In genomic region chr3:187985636-187986035, GRCh38 we compare ENCODE assay signal across 2 cellular contexts.
TF ChIP-seq lines count a peak whose summit lies in the region.

No MANE protein-coding gene starts in this region.

TF ChIP-seq in SK-N-SH, 30 proteins besides CTCF, POLR2A, EP300 and RAD21 (continued from another document):
- no peak for TF ChIP-seq ZBTB33 (IDR thresholded peaks at IDR 0.05; ENCODE audit: borderline replicate concordance, low read depth)
- TF ChIP-seq RCOR1 (IDR thresholded peaks at IDR 0.05; ENCODE audit: low read length) = no peak
- no peak for TF ChIP-seq SMC3 (IDR thresholded peaks at IDR 0.05; ENCODE audit: low read depth, low read length)
- TF ChIP-seq POLR2AphosphoS5 (IDR thresholded peaks at IDR 0.05; ENCODE audit: low read depth, low read length) = no peak
- no peak for TF ChIP-seq YY1 (IDR thresholded peaks at IDR 0.05; ENCODE audit: low read depth)
- TF ChIP-seq TCF12 (IDR thresholded peaks at IDR 0.05) = no peak
- no peak for TF ChIP-seq NRF1 (IDR thresholded peaks at IDR 0.05; ENCODE audit: low read depth, low read length)
- no peak for TF ChIP-seq USF1 (IDR thresholded peaks at IDR 0.05; ENCODE audit: borderline replicate concordance, low read depth)
- TF ChIP-seq USF2 (IDR thresholded peaks at IDR 0.05; ENCODE audit: borderline replicate concordance, low read depth, low read length) = no peak
- TF ChIP-seq, protein P1, sequence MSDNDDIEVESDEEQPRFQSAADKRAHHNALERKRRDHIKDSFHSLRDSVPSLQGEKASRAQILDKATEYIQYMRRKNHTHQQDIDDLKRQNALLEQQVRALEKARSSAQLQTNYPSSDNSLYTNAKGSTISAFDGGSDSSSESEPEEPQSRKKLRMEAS (IDR thresholded peaks at IDR 0.05; ENCODE audit: low read depth) = no peak

TF ChIP-seq in SK-N-SH treated with all-trans-retinoic acid at 6 μM for 48 hours, 23 proteins besides CTCF, POLR2A, EP300 and RAD21 (continued from another document):
- TF ChIP-seq CSRNP3 (CRISPR knock-in tag; IDR thresholded peaks at IDR 0.05) = no peak
- TF ChIP-seq TOX (CRISPR knock-in tag; IDR thresholded peaks at IDR 0.05; ENCODE audit: borderline replicate concordance) = no peak
- no peak for TF ChIP-seq ARNTL (CRISPR knock-in tag; IDR thresholded peaks at IDR 0.05; ENCODE audit: borderline replicate concordance, low read depth)
- no peak for TF ChIP-seq PPARA (CRISPR knock-in tag; IDR thresholded peaks at IDR 0.05; ENCODE audit: borderline replicate concordance)
- TF ChIP-seq ZNF8 (CRISPR knock-in tag; IDR thresholded peaks at IDR 0.05) = no peak
- TF ChIP-seq, protein P2, sequence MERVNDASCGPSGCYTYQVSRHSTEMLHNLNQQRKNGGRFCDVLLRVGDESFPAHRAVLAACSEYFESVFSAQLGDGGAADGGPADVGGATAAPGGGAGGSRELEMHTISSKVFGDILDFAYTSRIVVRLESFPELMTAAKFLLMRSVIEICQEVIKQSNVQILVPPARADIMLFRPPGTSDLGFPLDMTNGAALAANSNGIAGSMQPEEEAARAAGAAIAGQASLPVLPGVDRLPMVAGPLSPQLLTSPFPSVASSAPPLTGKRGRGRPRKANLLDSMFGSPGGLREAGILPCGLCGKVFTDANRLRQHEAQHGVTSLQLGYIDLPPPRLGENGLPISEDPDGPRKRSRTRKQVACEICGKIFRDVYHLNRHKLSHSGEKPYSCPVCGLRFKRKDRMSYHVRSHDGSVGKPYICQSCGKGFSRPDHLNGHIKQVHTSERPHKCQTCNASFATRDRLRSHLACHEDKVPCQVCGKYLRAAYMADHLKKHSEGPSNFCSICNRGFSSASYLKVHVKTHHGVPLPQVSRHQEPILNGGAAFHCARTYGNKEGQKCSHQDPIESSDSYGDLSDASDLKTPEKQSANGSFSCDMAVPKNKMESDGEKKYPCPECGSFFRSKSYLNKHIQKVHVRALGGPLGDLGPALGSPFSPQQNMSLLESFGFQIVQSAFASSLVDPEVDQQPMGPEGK (CRISPR knock-in tag; IDR thresholded peaks at IDR 0.05; ENCODE audit: borderline replicate concordance) = no peak
- TF ChIP-seq CSDC2 (CRISPR knock-in tag; IDR thresholded peaks at IDR 0.05) = no peak
- no peak for TF ChIP-seq ZNF70 (CRISPR knock-in tag; IDR thresholded peaks at IDR 0.05)
- TF ChIP-seq ZNF565 (CRISPR knock-in tag; conservative IDR thresholded peaks at IDR 0.05; ENCODE audit: low read depth) = no peak
- TF ChIP-seq ZC3H10 (CRISPR knock-in tag; IDR thresholded peaks at IDR 0.05) = no peak
- no peak for TF ChIP-seq TSHZ2 (CRISPR knock-in tag; IDR thresholded peaks at IDR 0.05)
